ENCODE assay signal across 13 cellular contexts in the genomic region with DNA sequence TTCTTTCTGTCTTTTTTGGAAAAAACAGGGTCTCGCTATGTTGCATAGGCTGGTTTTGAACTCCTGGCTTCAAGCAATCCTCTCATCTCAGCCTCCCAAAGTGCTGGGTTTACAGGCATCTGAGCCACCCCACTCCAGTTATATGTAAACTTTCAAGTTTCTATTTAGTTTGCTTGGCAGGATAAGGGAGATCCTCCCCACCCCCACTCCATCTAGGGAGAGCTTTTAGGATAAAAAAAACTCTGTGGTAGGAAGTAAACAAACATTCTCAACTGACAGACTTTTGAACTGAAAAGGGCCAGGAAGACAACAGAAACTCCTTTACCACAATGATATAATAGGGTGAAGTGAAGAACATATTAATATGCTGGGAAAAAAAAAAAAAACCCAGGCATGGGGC. TPM values are rescaled to one million over a fixed set of nuclear protein-coding genes. Genes with fewer than 3 reads are reported as not detected.
DNase-seq lines count a peak whose midpoint lies in the region; ATAC-seq, FAIRE-seq and TF ChIP-seq lines count a peak whose summit lies in the region.
"Had no signal": no experiment of that assay in that cellular context is flagged by ENCODE, and none has a peak within 500 bp of the region (broad histone marks: within the 10 kb centered on the region; RNA-seq: fewer than 3 reads in every experiment).

No MANE protein-coding gene starts in this region.

- no peaks in the 10 kb centered on the region for H3K27me3 Mint-ChIP-seq in astrocyte (ENCODE audit: low read depth, unreplicated experiment)
- H3K27me3 Mint-ChIP-seq in nephron progenitor cell (ENCODE audit: low read depth, poor library complexity), result no peaks in the 10 kb centered on the region

- H3K4me3 ChIP-seq in DND-41 (ENCODE audit: low read depth in 1 of 2, low read length in 2 of 2), result no peak overlapping the region
- no peak overlapping the region for H3K4me3 ChIP-seq in Jurkat, Clone E6-1 (ENCODE audit: low read length)
- no peak overlapping the region for H3K4me3 ChIP-seq in astrocyte (ENCODE audit: insufficient read depth, low read depth, low read length)
- H3K4me3 ChIP-seq: thoracic aorta had no signal

- no peaks in the 10 kb centered on the region for H3K9me3 Mint-ChIP-seq in astrocyte (ENCODE audit: unreplicated experiment)
- peaks cover 6% of the 10 kb centered on the region for H3K9me3 Mint-ChIP-seq in nephron progenitor cell
- H3K9me3 Mint-ChIP-seq: stimulated activated memory B cell treated with anti-CD40 and anti-IgM and Interleukin-4, amounts not matched to agents 10 μg/mL and 1 μg/mL and 100 μg/mL, for 72 hours had no signal

- H3K27ac ChIP-seq in DND-41 (ENCODE audit: low read length) (peak overlapping the region; percentile 61), astrocyte (ENCODE audit: low read depth, low read length) (peak overlapping the region; percentile 96)
- H3K27ac ChIP-seq: neutrophil, thoracic aorta had no signal

- H3K36me3 Mint-ChIP-seq in astrocyte (ENCODE audit: low read depth, unreplicated experiment) (no peaks in the 10 kb centered on the region), nephron progenitor cell (ENCODE audit: low read depth) (no peaks in the 10 kb centered on the region)

- H4K20me1 ChIP-seq in DND-41 (ENCODE audit: insufficient read depth, low read length) (no peaks in the 10 kb centered on the region), astrocyte (ENCODE audit: insufficient read depth, low read length) (no peaks in the 10 kb centered on the region)

- H3K79me2 ChIP-seq in DND-41 (ENCODE audit: insufficient read depth, low read length) (no peaks in the 10 kb centered on the region), astrocyte (ENCODE audit: insufficient read depth, low read length) (no peaks in the 10 kb centered on the region)

- H3K9me3 ChIP-seq in DND-41 (ENCODE audit: insufficient read depth, low read length, severe bottlenecking) (no peaks in the 10 kb centered on the region), astrocyte (ENCODE audit: insufficient read depth, low read depth, low read length) (no peaks in the 10 kb centered on the region)
- H3K9me3 ChIP-seq: neutrophil, thoracic aorta had no signal

- TF ChIP-seq CTCF in DND-41 (IDR thresholded peaks at IDR 0.05; ENCODE audit: borderline replicate concordance, extremely low read depth, low read length, poor library complexity, severe bottlenecking) (no peak), astrocyte (IDR thresholded peaks at IDR 0.05; ENCODE audit: insufficient read depth, low read depth, low read length) (no peak), nephron progenitor cell (IDR thresholded peaks at IDR 0.05) (no peak)

- ATAC-seq in DND-41 (ENCODE audit: insufficient read depth, low read depth), result no peak
- no peak for ATAC-seq in activated CD4-positive, CD25-positive, alpha-beta regulatory T cell treated with anti-CD3 and anti-CD28 coated beads, Interleukin-2, amount 50 U/mL, for 24 hours
- ATAC-seq in HG03521 (IDR thresholded peaks at IDR 0.05; ENCODE audit: unreplicated experiment), result no peak
- ATAC-seq in HG03378 (IDR thresholded peaks at IDR 0.05; ENCODE audit: unreplicated experiment), result no peak
- ATAC-seq: stimulated activated memory B cell treated with anti-CD40 and anti-IgM and Interleukin-4, amounts not matched to agents 10 μg/mL and 1 μg/mL and 100 μg/mL, for 72 hours had no signal

- no peaks in the 10 kb centered on the region for H3K36me3 ChIP-seq in DND-41 (ENCODE audit: insufficient read depth, low read length)
- H3K36me3 ChIP-seq in astrocyte (ENCODE audit: insufficient read depth, low read length), result no peaks in the 10 kb centered on the region
- H3K36me3 ChIP-seq: neutrophil, thoracic aorta had no signal

- H3K4me1 Mint-ChIP-seq in astrocyte (ENCODE audit: low read depth, unreplicated experiment) (peaks cover 30% of the 10 kb centered on the region), nephron progenitor cell (peaks cover 57% of the 10 kb centered on the region)

- H3K27ac Mint-ChIP-seq in astrocyte (ENCODE audit: unreplicated experiment) (peak overlapping the region; percentile 38), nephron progenitor cell (peak overlapping the region; percentile 50)
- H3K27ac Mint-ChIP-seq: stimulated activated memory B cell treated with anti-CD40 and anti-IgM and Interleukin-4, amounts not matched to agents 10 μg/mL and 1 μg/mL and 100 μg/mL, for 72 hours had no signal

- H2AFZ ChIP-seq in DND-41 (ENCODE audit: low read depth, low read length), result no peak overlapping the region
- H2AFZ ChIP-seq in astrocyte (ENCODE audit: low read depth, low read length), result no peak overlapping the region

- H3K4me2 ChIP-seq in DND-41 (ENCODE audit: insufficient read depth, low read length) (no peak overlapping the region), astrocyte (ENCODE audit: low read length) (no peak overlapping the region)

- DNase-seq in DND-41 (peak; percentile 57), astrocyte (ENCODE audit: low read depth) (no peak), nephron progenitor cell (no peak)
- peak; percentile 66 for DNase-seq in Jurkat, Clone E6-1 (ENCODE audit: low read depth, low spot score)
- DNase-seq: NCI-H1694 treated with DMSO at 0.1 percent for 48 hours, NCI-H345, retina had no signal

- H3K9ac ChIP-seq in DND-41 (ENCODE audit: low read depth, low read length) (no peak overlapping the region), astrocyte (ENCODE audit: low read length) (peak overlapping the region; percentile 36)

- FAIRE-seq in astrocyte (lab: Jason Lieb, UNC), result no peak

- H3K4me3 Mint-ChIP-seq in astrocyte (ENCODE audit: unreplicated experiment), result no peak overlapping the region
- no peak overlapping the region for H3K4me3 Mint-ChIP-seq in nephron progenitor cell
- H3K4me3 Mint-ChIP-seq: stimulated activated memory B cell treated with anti-CD40 and anti-IgM and Interleukin-4, amounts not matched to agents 10 μg/mL and 1 μg/mL and 100 μg/mL, for 72 hours had no signal

- H3K27me3 ChIP-seq in DND-41 (ENCODE audit: insufficient read depth, low read length, poor library complexity) (no peaks in the 10 kb centered on the region), astrocyte (ENCODE audit: insufficient read depth, low read length) (no peaks in the 10 kb centered on the region)
- H3K27me3 ChIP-seq: neutrophil had no signal

- H3K4me1 ChIP-seq in DND-41 (ENCODE audit: insufficient read depth, low read length) (peaks cover 55% of the 10 kb centered on the region), astrocyte (ENCODE audit: insufficient read depth, low read length) (peaks cover 19% of the 10 kb centered on the region)

RNA-seq across cellular contexts. Expression of gene ZNF326, which starts 41.0 kb away (rescaled TPM):
- 26.9 TPM for polyA plus RNA-seq in Jurkat, Clone E6-1 (2012; ENCODE audit: insufficient read depth, insufficient read length)
- total RNA-seq in astrocyte, result 24.6 and 27.7 TPM in 2 replicates

Comparison
In these comparisons a context has a peak if more than half of its experiments do, and no peak if none do; other contexts are left out.
1. DNase-seq: peak in DND-41 (single experiment) and Jurkat, Clone E6-1 (single experiment); none in astrocyte (single experiment) and nephron progenitor cell (single experiment).